In the genomic region with DNA sequence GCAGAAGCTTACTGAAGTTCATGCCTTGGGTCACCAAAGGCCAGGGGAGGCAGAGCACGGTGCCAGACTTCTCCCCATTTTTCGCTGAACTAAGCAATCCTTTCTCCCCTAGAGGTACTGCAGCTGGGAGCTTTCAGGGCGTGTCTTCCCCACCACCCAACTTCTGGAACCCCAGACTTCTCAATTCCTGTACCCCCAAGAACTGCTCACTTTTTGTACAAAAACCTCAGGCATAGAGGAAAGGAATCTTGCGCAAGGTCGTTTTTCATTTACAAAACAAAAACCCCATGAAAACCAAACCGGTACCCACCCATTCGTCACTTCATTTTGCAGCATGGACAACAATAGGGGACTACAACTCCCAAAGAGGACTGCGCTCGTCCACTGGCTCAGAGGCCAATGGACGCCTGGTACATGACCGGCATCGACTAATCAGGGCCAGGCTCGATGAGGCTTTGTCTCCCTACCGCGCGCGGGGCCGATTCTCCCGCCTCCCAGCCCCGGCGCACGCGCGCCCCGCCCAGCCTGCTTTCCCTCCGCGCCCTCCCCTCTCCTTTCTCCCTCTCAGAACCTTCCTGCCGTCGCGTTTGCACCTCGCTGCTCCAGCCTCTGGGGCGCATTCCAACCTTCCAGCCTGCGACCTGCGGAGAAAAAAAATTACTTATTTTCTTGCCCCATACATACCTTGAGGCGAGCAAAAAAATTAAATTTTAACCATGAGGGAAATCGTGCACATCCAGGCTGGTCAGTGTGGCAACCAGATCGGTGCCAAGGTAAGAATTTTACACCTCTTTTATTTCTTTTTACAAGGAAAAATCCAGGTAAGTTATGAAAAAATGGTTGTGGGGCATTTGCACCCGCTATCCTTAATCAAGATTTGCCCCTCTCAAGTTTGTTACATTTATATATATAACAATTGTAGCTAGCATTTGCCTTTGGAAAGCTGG, we compare ENCODE assay signal across 8 cellular contexts. TPM values are rescaled to one million over a fixed set of nuclear protein-coding genes. Genes with fewer than 3 reads are reported as not detected.
DNase-seq lines count a peak whose midpoint lies in the region; ATAC-seq and TF ChIP-seq lines count a peak whose summit lies in the region.

A gene (plus strand): TSS at position 562 of the 947 bp plus-strand sequence. CDS start 155 bp downstream, at position 717.

- peaks cover 10% of the 10 kb centered on the region for H3K36me3 Mint-ChIP-seq in natural killer cell

- H3K4me1 ChIP-seq in GM23248 (ENCODE audit: insufficient read depth) (peaks cover 42% of the 10 kb centered on the region), MM.1S (ENCODE audit: low read length) (peaks cover 27% of the 10 kb centered on the region)

- H3K27me3 ChIP-seq in GM23248 (replicated peaks; ENCODE audit: insufficient read depth) (no peaks in the 10 kb centered on the region), MM.1S (replicated peaks; ENCODE audit: insufficient read depth, low read length) (no peaks in the 10 kb centered on the region)

- 0 to 1% methylated on average over 23 to 38 of the region's 38 CpGs for WGBS in GM23248 (ENCODE audit: low coverage in 1 of 2, low lambda C conversion rate in 2 of 2, missing lambda C conversion rate in 2 of 2), 2 experiments

- H3K9me2 ChIP-seq in GM23248 (ENCODE audit: insufficient read depth), result no peaks in the 10 kb centered on the region
- H3K9me2 ChIP-seq in MM.1S (replicated peaks; ENCODE audit: insufficient read depth, low read length), result no peaks in the 10 kb centered on the region

- H3K27ac ChIP-seq in GM23248 (peak within 1 kb of the TSS; percentile 95), MM.1S (ENCODE audit: low read length) (peak within 1 kb of the TSS; percentile 92)

- peak; percentile 96 for DNase-seq in DMS79 treated with DMSO at 0.1 percent for 48 hours (lab: John Stamatoyannopoulos, UW)
- peak; percentile 100 for DNase-seq in GM23248
- peak; percentile 98 for DNase-seq in MM.1S
- peak; percentile 96 for DNase-seq in SHP77 treated with DMSO at 0.1 percent for 48 hours (lab: John Stamatoyannopoulos, UW)
- DNase-seq in activated effector memory CD4-positive, alpha-beta T cell treated with Interleukin-2 at 50 U/mL for 16 hours, result peak; percentile 93
- DNase-seq in fibroblast of peridontal ligament (ENCODE audit: extremely low read depth), result peak; percentile 96
- peak; percentile 92 for DNase-seq in natural killer cell
- DNase-seq in stimulated activated naive CD4-positive, alpha-beta T cell (lab: John Stamatoyannopoulos, UW), result peak; percentile 86 to 94 (median 92)

- H3K27me3 Mint-ChIP-seq in natural killer cell (ENCODE audit: low read depth in 2 of 2), result no peaks in the 10 kb centered on the region

- H3K36me3 ChIP-seq in GM23248 (ENCODE audit: low read depth), result peaks cover 25% of the 10 kb centered on the region
- H3K36me3 ChIP-seq in MM.1S (replicated peaks; ENCODE audit: insufficient read depth, low read length), result no peaks in the 10 kb centered on the region

- H3K4me1 Mint-ChIP-seq in natural killer cell, result peaks cover 72 to 74% of the 10 kb centered on the region in 2 donors

- peak within 1 kb of the TSS; percentile 97 for H3K4me3 ChIP-seq in GM23248
- peak within 1 kb of the TSS; percentile 95 for H3K4me3 ChIP-seq in MM.1S (ENCODE audit: low read length)

- H3K4me3 Mint-ChIP-seq in natural killer cell, result peak within 1 kb of the TSS; percentile 92

- H3K27ac Mint-ChIP-seq in natural killer cell, result peak within 1 kb of the TSS; percentile 96 to 100

- H3K9me3 ChIP-seq in GM23248 (ENCODE audit: low read depth) (no peaks in the 10 kb centered on the region), MM.1S (replicated peaks; ENCODE audit: insufficient read depth, low read length) (no peaks in the 10 kb centered on the region)

- H3F3A ChIP-seq in GM23248 (ENCODE audit: insufficient read depth) (peaks cover 60% of the 10 kb centered on the region), MM.1S (ENCODE audit: insufficient read depth, low read length) (peaks cover 63% of the 10 kb centered on the region)

- peak within 1 kb of the TSS; percentile 93 for H3K4me2 ChIP-seq in GM23248 (ENCODE audit: unreplicated experiment)
- peak within 1 kb of the TSS; percentile 89 for H3K4me2 ChIP-seq in MM.1S (ENCODE audit: low read depth, low read length)

- intact Hi-C loops in natural killer cell (cut with micrococcal nuclease), result loop anchor here (1.0 to 5.0 kb wide), 4 partner anchors 73 to 947 kb away; a partner anchor contains a TSS

- ATAC-seq in natural killer cell, result peak; percentile 58 to 75 (median 63)

- in situ Hi-C loops in GM23248 (cut with MboI), result no loop called here

- H3K79me2 ChIP-seq in GM23248 (ENCODE audit: insufficient read depth) (peaks cover 87% of the 10 kb centered on the region), MM.1S (ENCODE audit: low read length) (peaks cover 62% of the 10 kb centered on the region)

- H2AFZ ChIP-seq in GM23248 (peak within 1 kb of the TSS; percentile 72), MM.1S (ENCODE audit: low read length) (peak within 1 kb of the TSS; percentile 39)

- H4K20me1 ChIP-seq in GM23248 (ENCODE audit: insufficient read depth) (peaks cover 19% of the 10 kb centered on the region; the same call in 1 of the 2 replicates), MM.1S (ENCODE audit: insufficient read depth, low read length) (peaks cover 21% of the 10 kb centered on the region)

- H3K9me3 Mint-ChIP-seq in natural killer cell, result no peaks in the 10 kb centered on the region

- H3K9ac ChIP-seq in GM23248 (peak within 1 kb of the TSS; percentile 99), MM.1S (ENCODE audit: low read length) (peak within 1 kb of the TSS; percentile 96)

- TF ChIP-seq CTCF in MM.1S (IDR thresholded peaks at IDR 0.05; ENCODE audit: low read length) (no peak; the same call in 1 of the 2 replicates), natural killer cell (IDR thresholded peaks at IDR 0.05) (no peak)

RNA-seq across cellular contexts. Expression of the gene that starts here (rescaled TPM):
- 525 and 565 TPM in 2 replicates for total RNA-seq in GM23248 (2014; rRNA removed; shearing (Covaris generic))
- 491 and 520 TPM in 2 replicates for polyA plus RNA-seq in GM23248 (2016; fragmentation: Nextera tagmentation; extraction: Ambion mirVana)
- 100 to 1,000 TPM; 121 to 168 (median 127) TPM for total RNA-seq in natural killer cell

Comparison
In these comparisons a context has a peak if more than half of its experiments do, and no peak if none do; other contexts are left out.
1. Peak in every context shown above with its lines: DNase-seq, ATAC-seq, H3K4me3 ChIP-seq and H3K27ac ChIP-seq.